In genomic region chr19:56670401-56670960, GRCh38 we compare ENCODE assay signal across 11 cellular contexts. TPM values are rescaled to one million over a fixed set of nuclear protein-coding genes. Genes with fewer than 3 reads are reported as not detected.
DNase-seq lines count a peak whose midpoint lies in the region; ATAC-seq and TF ChIP-seq lines count a peak whose summit lies in the region.
"Had no signal": no experiment of that assay in that cellular context is flagged by ENCODE, and none has a peak within 500 bp of the region (broad histone marks: within the 10 kb centered on the region; RNA-seq: fewer than 3 reads in every experiment).

No MANE protein-coding gene starts in this region.

- no peak for TF ChIP-seq CTCF in tibial nerve (IDR thresholded peaks at IDR 0.05)

- H3K9me3 ChIP-seq in adipocyte (ENCODE audit: control insufficient read depth, low read length): no peaks in the 10 kb centered on the region
- peaks cover 0 to 33% (median 0%) of the 10 kb centered on the region in 3 experiments for H3K9me3 ChIP-seq in naive thymus-derived CD4-positive, alpha-beta T cell (ENCODE audit: control insufficient read depth in 2 of 3, low read length in 3 of 3)
- peaks cover 0 to 36% (median 0%) of the 10 kb centered on the region in 4 donors for H3K9me3 ChIP-seq in tibial nerve
- H3K9me3 ChIP-seq: SJCRH30 had no signal

- no peaks in the 10 kb centered on the region for H3K36me3 ChIP-seq in adipocyte (ENCODE audit: control insufficient read depth, insufficient read depth, low read length, severe bottlenecking)
- no peaks in the 10 kb centered on the region for H3K36me3 ChIP-seq in naive thymus-derived CD4-positive, alpha-beta T cell (ENCODE audit: control insufficient read depth in 2 of 3, insufficient read depth in 3 of 3, low read length in 3 of 3)
- peaks cover 0 to 23% (median 0%) of the 10 kb centered on the region in 3 donors for H3K36me3 ChIP-seq in tibial nerve
- H3K36me3 ChIP-seq: SJCRH30 had no signal

- WGBS in tibial nerve, 2 donors: 85 to 86% methylated on average over 8 to 16 of the region's 17 CpGs

- no peaks in the 10 kb centered on the region for H3K36me3 Mint-ChIP-seq in activated naive CD4-positive, alpha-beta T cell treated with anti-CD3 and anti-CD28 coated beads, Interleukin-2, amount 10 ng/mL, durations not matched to agents 7 days and 5 days
- H3K36me3 Mint-ChIP-seq in naive thymus-derived CD4-positive, alpha-beta T cell: peaks cover 4 to 20% (median 11%) of the 10 kb centered on the region in 5 donors

- no peak for DNase-seq in activated naive CD4-positive, alpha-beta T cell treated with anti-CD3 and anti-CD28 coated beads, Interleukin-2, amount 10 ng/mL, durations not matched to agents 7 days and 5 days
- no peak for DNase-seq in activated naive CD4-positive, alpha-beta T cell treated with anti-CD3 and anti-CD28 coated beads, Interleukin-2, amount 50 U/mL, for 16 hours
- no peak for DNase-seq in adipocyte (ENCODE audit: low read depth)
- no peak for DNase-seq in naive thymus-derived CD4-positive, alpha-beta T cell
- no peak for DNase-seq in tibial nerve (ENCODE audit: low spot score in 2 of 2)
- no peak for DNase-seq in stimulated activated CD4-positive, alpha-beta T cell treated with anti-CD3 and anti-CD28 coated beads, Interleukin-15, amount 100 ng/mL, for 24 hours
- no peak for DNase-seq in NCI-H774 (lab: John Stamatoyannopoulos, UW)
- DNase-seq: mucosa of descending colon, NCI-H1417, SJCRH30 had no signal

- H3K27me3 ChIP-seq in adipocyte (replicated peaks; ENCODE audit: control insufficient read depth, insufficient read depth, low read length): no peaks in the 10 kb centered on the region
- H3K27me3 ChIP-seq in naive thymus-derived CD4-positive, alpha-beta T cell (ENCODE audit: control insufficient read depth in 2 of 2, insufficient read depth in 2 of 2, low read length in 2 of 2): no peaks in the 10 kb centered on the region
- H3K27me3 ChIP-seq in tibial nerve: no peaks in the 10 kb centered on the region
- H3K27me3 ChIP-seq: SJCRH30 had no signal

- H3K27ac ChIP-seq in naive thymus-derived CD4-positive, alpha-beta T cell (ENCODE audit: low read depth, low read length): no peak overlapping the region
- no peak overlapping the region for H3K27ac ChIP-seq in tibial nerve
- H3K27ac ChIP-seq: SJCRH30 had no signal

- CTCF ChIA-PET in activated naive CD4-positive, alpha-beta T cell treated with anti-CD3 and anti-CD28 coated beads, Interleukin-2, amount 10 ng/mL, durations not matched to agents 7 days and 5 days (lab: Charles Lee): no interaction called here
- CTCF ChIA-PET in naive thymus-derived CD4-positive, alpha-beta T cell (lab: Charles Lee): no interaction called here

- peaks cover 43% of the 10 kb centered on the region for H3K9me3 Mint-ChIP-seq in activated naive CD4-positive, alpha-beta T cell treated with anti-CD3 and anti-CD28 coated beads, Interleukin-2, amount 10 ng/mL, durations not matched to agents 7 days and 5 days
- H3K9me3 Mint-ChIP-seq in naive thymus-derived CD4-positive, alpha-beta T cell: peaks cover 0 to 72% (median 31%) of the 10 kb centered on the region in 11 donors

- POLR2A ChIA-PET in naive thymus-derived CD4-positive, alpha-beta T cell (lab: Charles Lee): no interaction called here

- H3K27ac Mint-ChIP-seq in activated naive CD4-positive, alpha-beta T cell treated with anti-CD3 and anti-CD28 coated beads, Interleukin-2, amount 10 ng/mL, durations not matched to agents 7 days and 5 days: no peak overlapping the region
- peak overlapping the region in 2 of 9 donors; percentile 13 to 84 for H3K27ac Mint-ChIP-seq in naive thymus-derived CD4-positive, alpha-beta T cell

- H3K4me1 ChIP-seq in adipocyte (ENCODE audit: control insufficient read depth, insufficient read depth, low read length) (peaks cover 3% of the 10 kb centered on the region), tibial nerve (peaks cover 0 to 11% (median 2%) of the 10 kb centered on the region in 4 donors)
- H3K4me1 ChIP-seq in naive thymus-derived CD4-positive, alpha-beta T cell (ENCODE audit: control insufficient read depth in 2 of 2, insufficient read depth in 2 of 2, low read length in 2 of 2): peaks cover 0 to 7% of the 10 kb centered on the region in 2 donors
- H3K4me1 ChIP-seq: SJCRH30 had no signal

- ATAC-seq in naive thymus-derived CD4-positive, alpha-beta T cell: no peak
- ATAC-seq in GM18870 (IDR thresholded peaks at IDR 0.05; ENCODE audit: unreplicated experiment): no peak

- intact Hi-C loops in naive thymus-derived CD4-positive, alpha-beta T cell (cut with micrococcal nuclease): loop anchor here in 1 of 2 donors (2.0 kb wide), 1 partner anchor 278 kb away; the partner anchor contains the start of gene ZNF582

- H3K9ac ChIP-seq in adipocyte (ENCODE audit: low read length): no peak overlapping the region

- peaks cover 8% of the 10 kb centered on the region for H3K4me1 Mint-ChIP-seq in activated naive CD4-positive, alpha-beta T cell treated with anti-CD3 and anti-CD28 coated beads, Interleukin-2, amount 10 ng/mL, durations not matched to agents 7 days and 5 days
- H3K4me1 Mint-ChIP-seq in naive thymus-derived CD4-positive, alpha-beta T cell: peaks cover 0 to 17% (median 11%) of the 10 kb centered on the region in 7 donors

- no peak for TF ChIP-seq POLR2A in tibial nerve (IDR thresholded peaks at IDR 0.05)

- H3K27me3 Mint-ChIP-seq in activated naive CD4-positive, alpha-beta T cell treated with anti-CD3 and anti-CD28 coated beads, Interleukin-2, amount 10 ng/mL, durations not matched to agents 7 days and 5 days: no peaks in the 10 kb centered on the region
- H3K27me3 Mint-ChIP-seq in naive thymus-derived CD4-positive, alpha-beta T cell: no peaks in the 10 kb centered on the region

- peak overlapping the region; percentile 27 for H3K4me3 Mint-ChIP-seq in activated naive CD4-positive, alpha-beta T cell treated with anti-CD3 and anti-CD28 coated beads, Interleukin-2, amount 10 ng/mL, durations not matched to agents 7 days and 5 days
- H3K4me3 Mint-ChIP-seq in naive thymus-derived CD4-positive, alpha-beta T cell: peak overlapping the region; percentile 58 to 95 (median 89)

- TF ChIP-seq EP300 in tibial nerve (IDR thresholded peaks at IDR 0.05): no peak

- H3K4me3 ChIP-seq in adipocyte (ENCODE audit: low read length) (peak overlapping the region; percentile 84), tibial nerve (peak overlapping the region; percentile 47 to 72 (median 64))
- H3K4me3 ChIP-seq in naive thymus-derived CD4-positive, alpha-beta T cell (ENCODE audit: low read length): peak overlapping the region; percentile 53

RNA-seq across cellular contexts. Expression of gene ZNF835, which starts 1.1 kb away (rescaled TPM):
- total RNA-seq in naive thymus-derived CD4-positive, alpha-beta T cell: 1 to 10 TPM in 4 of 5 experiments, under 1 TPM in 1; 0.73 to 5.7 (median 1.4) TPM
- 10 to 100 TPM in 1 of 2 donors, 1 to 10 TPM in 1; 1.9 to 10.4 TPM for polyA plus RNA-seq in naive thymus-derived CD4-positive, alpha-beta T cell
- 10 to 100 TPM in 3 of 4 donors, 1 to 10 TPM in 1; 9.6 to 14.7 (median 11.7) TPM for total RNA-seq in tibial nerve

RNA-seq across cellular contexts. Expression of gene SMIM17, which starts 27.5 kb away (rescaled TPM):
- total RNA-seq in naive thymus-derived CD4-positive, alpha-beta T cell: under 1 TPM in 2 of 5 experiments, not detected in 3; 0.31 to 0.37 TPM
- not detected for polyA plus RNA-seq in naive thymus-derived CD4-positive, alpha-beta T cell
- under 1 TPM in 3 of 4 donors, not detected in 1; 0.60 to 0.84 (median 0.78) TPM for total RNA-seq in tibial nerve
